In genomic region chr7:96596120-96596826, GRCh38 we compare ENCODE assay signal across 10 cellular contexts.
A peak's percentile ranks its signal among the peaks of the same experiment; 100 is the strongest.
DNase-seq lines count a peak whose midpoint lies in the region; ATAC-seq and TF ChIP-seq lines count a peak whose summit lies in the region.
"Had no signal": no experiment of that assay in that cellular context is flagged by ENCODE, and none has a peak within 500 bp of the region (broad histone marks: within the 10 kb centered on the region; RNA-seq: fewer than 3 reads in every experiment).

No MANE protein-coding gene starts in this region.

- peak; percentile 40 to 53 for DNase-seq in NCI-H187 (lab: John Stamatoyannopoulos, UW)
- DNase-seq in myocyte (ENCODE audit: low read depth), result peak; percentile 34
- no peak for DNase-seq in GM20000 (ENCODE audit: low spot score)
- no peak for DNase-seq in activated gamma-delta T cell (lab: John Stamatoyannopoulos, UW)
- no peak for DNase-seq in SKM-1 (lab: John Stamatoyannopoulos, UW; ENCODE audit: unreplicated experiment)
- DNase-seq in posterior vena cava (ENCODE audit: low spot score), result no peak
- DNase-seq: head of caudate nucleus; stimulated activated CD4-positive, alpha-beta T cell treated with anti-CD3 and anti-CD28 coated beads, Interleukin-4, amount 100 ng/mL, for 1 hour had no signal

- TF ChIP-seq CTCF in GM12873 (IDR thresholded peaks at IDR 0.05; ENCODE audit: insufficient read depth, low read depth, low read length, missing control alignments) (peak; percentile 17), GM20000 (IDR thresholded peaks at IDR 0.05; ENCODE audit: extremely low read depth, missing control alignments) (no peak)

- intact Hi-C loops in posterior vena cava (cut with DNase I), result no loop called here

- peak; percentile 57; the same call in 2 of the 3 replicates for ATAC-seq in SK-N-SH treated with all-trans-retinoic acid at 6 μM for 48 hours

TF ChIP-seq in SK-N-SH treated with all-trans-retinoic acid at 6 μM for 48 hours, 23 proteins besides CTCF, POLR2A, EP300 and RAD21:
- TF ChIP-seq ZC3H10 (CRISPR knock-in tag; IDR thresholded peaks at IDR 0.05), result no peak
- TF ChIP-seq ZFP3 (CRISPR knock-in tag; IDR thresholded peaks at IDR 0.05), result no peak
- TF ChIP-seq GLIS3 (CRISPR knock-in tag; IDR thresholded peaks at IDR 0.05), result no peak
- TF ChIP-seq ZNF8 (CRISPR knock-in tag; IDR thresholded peaks at IDR 0.05), result no peak
- no peak for TF ChIP-seq ZNF565 (CRISPR knock-in tag; conservative IDR thresholded peaks at IDR 0.05; ENCODE audit: low read depth)
- no peak for TF ChIP-seq BACH2 (CRISPR knock-in tag; IDR thresholded peaks at IDR 0.05; ENCODE audit: borderline replicate concordance)
- TF ChIP-seq ARNTL (CRISPR knock-in tag; IDR thresholded peaks at IDR 0.05; ENCODE audit: borderline replicate concordance, low read depth), result no peak
- TF ChIP-seq POU6F1 (CRISPR knock-in tag; IDR thresholded peaks at IDR 0.05; ENCODE audit: borderline replicate concordance, low read depth), result no peak
- no peak for TF ChIP-seq CREB5 (CRISPR knock-in tag; IDR thresholded peaks at IDR 0.05; ENCODE audit: low read depth)
- TF ChIP-seq TCF4 (CRISPR knock-in tag; IDR thresholded peaks at IDR 0.05; ENCODE audit: borderline replicate concordance), result no peak
- no peak for TF ChIP-seq ZNF70 (CRISPR knock-in tag; IDR thresholded peaks at IDR 0.05)
- no peak for TF ChIP-seq ESRRG (CRISPR knock-in tag; IDR thresholded peaks at IDR 0.05)
- no peak for TF ChIP-seq CSDC2 (CRISPR knock-in tag; IDR thresholded peaks at IDR 0.05)
- no peak for TF ChIP-seq PATZ1 (CRISPR knock-in tag; IDR thresholded peaks at IDR 0.05; ENCODE audit: borderline replicate concordance)
- no peak for TF ChIP-seq TOX (CRISPR knock-in tag; IDR thresholded peaks at IDR 0.05; ENCODE audit: borderline replicate concordance)
- no peak for TF ChIP-seq SNAI2 (CRISPR knock-in tag; IDR thresholded peaks at IDR 0.05)
- no peak for TF ChIP-seq ISL1 (CRISPR knock-in tag; IDR thresholded peaks at IDR 0.05)
- TF ChIP-seq ZFP30 (CRISPR knock-in tag; IDR thresholded peaks at IDR 0.05), result no peak
- no peak for TF ChIP-seq PPARA (CRISPR knock-in tag; IDR thresholded peaks at IDR 0.05; ENCODE audit: borderline replicate concordance)
- no peak for TF ChIP-seq TSHZ2 (CRISPR knock-in tag; IDR thresholded peaks at IDR 0.05)

Comparison
In these comparisons a context has a peak if more than half of its experiments do, and no peak if none do; other contexts are left out.
1. DNase-seq: peak in NCI-H187 (2 of 2) and myocyte (single experiment); none in GM20000 (single experiment), activated gamma-delta T cell (single experiment), SKM-1 (single experiment) and posterior vena cava (single experiment).